8 cellular contexts compared by ENCODE assay signal in the genomic region with DNA sequence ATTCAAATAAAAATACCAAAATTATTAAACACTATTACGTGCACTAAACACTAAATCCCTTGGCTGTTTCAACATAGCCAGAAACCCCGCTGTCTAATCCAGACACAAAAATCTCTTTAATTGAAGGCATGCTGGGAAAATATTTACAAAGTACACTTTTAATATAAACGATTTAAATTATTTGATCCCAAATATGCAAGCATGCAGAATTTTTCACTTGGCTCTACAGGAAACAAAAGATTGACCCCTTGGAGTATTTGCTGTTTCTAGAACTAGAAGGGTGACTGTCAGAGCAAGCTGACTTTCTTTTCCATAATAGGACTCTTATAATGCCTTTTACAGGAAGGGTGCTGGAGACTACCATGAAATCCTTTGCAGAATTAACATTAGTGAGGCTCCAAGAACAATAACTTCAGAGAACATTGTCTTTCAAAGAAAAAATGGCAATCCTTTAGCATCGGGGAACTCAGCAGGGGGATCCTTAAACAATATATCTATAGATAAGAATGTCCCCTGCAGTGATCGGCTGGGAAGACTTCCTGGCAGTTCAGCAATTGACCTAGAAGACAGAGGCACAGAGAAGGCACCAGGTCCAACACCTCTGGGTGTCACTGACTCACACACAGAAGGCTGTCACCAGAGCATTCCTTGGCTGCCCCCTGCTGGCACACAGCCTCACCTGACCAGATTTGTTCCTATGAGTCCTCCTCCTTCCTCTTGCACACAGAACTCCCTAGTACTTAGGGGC. TPM values are rescaled to one million over a fixed set of nuclear protein-coding genes. Genes with fewer than 3 reads are reported as not detected.
DNase-seq lines count a peak whose midpoint lies in the region; ATAC-seq and TF ChIP-seq lines count a peak whose summit lies in the region.

No MANE protein-coding gene starts in this region.

- CTCF ChIA-PET in RWPE1 (lab: Yijun Ruan, JAX), result interaction anchor here (0.7 kb wide), 2 partner anchors 183 to 1345 kb away, joined by 3 read pairs; no protein-coding TSS in a partner anchor
- CTCF ChIA-PET in activated naive CD4-positive, alpha-beta T cell treated with anti-CD3 and anti-CD28 coated beads for 36 hours (lab: Charles Lee), result interaction anchor here (0.6 to 2.4 kb wide), 9 partner anchors 11 to 183 kb away, joined by 3 to 13 read pairs (median 4); partner anchors contain the start of gene CCDC6

- DNase-seq in GDM1 (lab: John Stamatoyannopoulos, UW), result peak; percentile 70
- peak; percentile 51 for DNase-seq in HuH-7 (ENCODE audit: low spot score)
- peak; percentile 23 for DNase-seq in RWPE1 (ENCODE audit: low spot score)
- peak; percentile 90 for DNase-seq in activated naive CD4-positive, alpha-beta T cell treated with anti-CD3 and anti-CD28 coated beads for 36 hours
- peak; percentile 82 for DNase-seq in left ventricle myocardium superior
- DNase-seq in sigmoid colon, result peak; percentile 77
- DNase-seq in mesenteric fat pad (ENCODE audit: low spot score), result no peak

- TF ChIP-seq POLR2A in sigmoid colon (IDR thresholded peaks at IDR 0.05), result no peak

- H3K27me3 Mint-ChIP-seq in activated naive CD4-positive, alpha-beta T cell treated with anti-CD3 and anti-CD28 coated beads for 36 hours (ENCODE audit: low read depth), result no peaks in the 10 kb centered on the region

- TF ChIP-seq EP300 in sigmoid colon (IDR thresholded peaks at IDR 0.05), result no peak

- peaks cover 49% of the 10 kb centered on the region for H3K36me3 Mint-ChIP-seq in activated naive CD4-positive, alpha-beta T cell treated with anti-CD3 and anti-CD28 coated beads for 36 hours (ENCODE audit: low read depth)

- intact Hi-C loops in activated naive CD4-positive, alpha-beta T cell treated with anti-CD3 and anti-CD28 coated beads for 36 hours (cut with micrococcal nuclease), result loop anchor here (1.0 to 5.0 kb wide), 7 partner anchors 98 to 1027 kb away; partner anchors contain the start of gene SLC16A9
- intact Hi-C loops in left ventricle myocardium superior (cut with micrococcal nuclease), result loop anchor here (10.0 kb wide), 1 partner anchor 184 kb away; no protein-coding TSS in a partner anchor
- intact Hi-C loops in sigmoid colon (cut with DNase I), result loop anchor here (10.0 kb wide), 1 partner anchor 96 kb away; the partner anchor contains the start of gene CCDC6

- H3K27ac ChIP-seq in RWPE1 (no peak overlapping the region), sigmoid colon (no peak overlapping the region)

- no peak overlapping the region for H3K27ac Mint-ChIP-seq in activated naive CD4-positive, alpha-beta T cell treated with anti-CD3 and anti-CD28 coated beads for 36 hours

- no peaks in the 10 kb centered on the region for H3K9me3 ChIP-seq in sigmoid colon

- H3K4me1 ChIP-seq in sigmoid colon, result peaks cover 0 to 24% (median 12%) of the 10 kb centered on the region in 4 donors

- POLR2A ChIA-PET in RWPE1 (lab: Yijun Ruan, JAX; ENCODE audit: low non-redundant PET), result no interaction called here

- no peaks in the 10 kb centered on the region for H3K4me1 Mint-ChIP-seq in activated naive CD4-positive, alpha-beta T cell treated with anti-CD3 and anti-CD28 coated beads for 36 hours (ENCODE audit: low read depth)

- H3K9me3 Mint-ChIP-seq in activated naive CD4-positive, alpha-beta T cell treated with anti-CD3 and anti-CD28 coated beads for 36 hours, result no peaks in the 10 kb centered on the region

- no peak overlapping the region for H3K4me3 ChIP-seq in sigmoid colon

- TF ChIP-seq CTCF in RWPE1 (conservative IDR thresholded peaks at IDR 0.05; ENCODE audit: low read depth) (no peak; the same call in 1 of the 2 replicates), sigmoid colon (IDR thresholded peaks at IDR 0.05) (peak in 3 of 4 experiments; percentile 32 to 53 (median 51))

- no peaks in the 10 kb centered on the region for H3K27me3 ChIP-seq in sigmoid colon

- no peak overlapping the region for H3K4me3 Mint-ChIP-seq in activated naive CD4-positive, alpha-beta T cell treated with anti-CD3 and anti-CD28 coated beads for 36 hours

- H3K36me3 ChIP-seq in sigmoid colon, result peaks cover 11 to 97% (median 53%) of the 10 kb centered on the region in 4 donors

- 61 to 62% methylated on average over 5 of the region's 5 CpGs for WGBS in sigmoid colon, 2 donors

- ATAC-seq in GM21576 (IDR thresholded peaks at IDR 0.05; ENCODE audit: unreplicated experiment) (peak; percentile 92), left ventricle myocardium superior (peak; percentile 81)

RNA-seq across cellular contexts. Expression of gene MRLN, which starts 55.8 kb away (rescaled TPM):
- total RNA-seq in activated naive CD4-positive, alpha-beta T cell treated with anti-CD3 and anti-CD28 coated beads for 36 hours, result not detected
- total RNA-seq in left ventricle myocardium superior, result not detected
- total RNA-seq in sigmoid colon, result not detected
- polyA plus RNA-seq in sigmoid colon, result not detected
- total RNA-seq in mesenteric fat pad, result not detected
